In the genomic region with DNA sequence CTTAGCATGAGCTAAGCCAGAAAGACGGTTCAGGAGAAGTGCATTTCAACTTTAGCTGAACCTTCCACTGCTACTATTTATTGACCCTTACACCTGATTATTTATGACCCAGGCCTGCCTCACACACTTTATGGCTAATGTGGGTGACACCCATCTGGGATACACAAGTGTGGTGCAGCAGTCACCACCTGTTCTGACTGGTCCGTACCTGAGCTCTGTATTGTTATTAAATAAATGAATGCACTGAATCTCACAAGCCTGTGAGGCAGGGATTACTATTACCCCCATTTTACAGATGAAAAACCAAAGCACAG, we compare ENCODE assay signal across 8 cellular contexts. TPM values are rescaled to one million over a fixed set of nuclear protein-coding genes. Genes with fewer than 3 reads are reported as not detected.
DNase-seq lines count a peak whose midpoint lies in the region; ATAC-seq, FAIRE-seq and TF ChIP-seq lines count a peak whose summit lies in the region.

No MANE protein-coding gene starts in this region.

- no peak for FAIRE-seq in GM12878 (lab: Jason Lieb, UNC)

- CTCF ChIA-PET in AG04449 (lab: Yijun Ruan, JAX): interaction anchor here (0.6 to 1.4 kb wide), 8 partner anchors 10 to 60 kb away, joined by 3 to 7 read pairs (median 3); no protein-coding TSS in a partner anchor
- CTCF ChIA-PET in GM12878 (lab: Yijun Ruan, JAX): interaction anchor here (0.7 to 3.7 kb wide), 14 partner anchors 9 to 60 kb away, joined by 3 to 23 read pairs (median 5); no protein-coding TSS in a partner anchor

- BruUV-seq in GM12878 (replicated peaks; lab: Mats Ljungman, UMichigan): no TSS peak

- no peak for TF ChIP-seq EP300 in GM12878 (IDR thresholded peaks at IDR 0.05; ENCODE audit: borderline replicate concordance in 1 of 2, control insufficient read depth in 1 of 2, low read depth in 2 of 2, low read length in 2 of 2)

- WGBS in GM12878 (ENCODE audit: insufficient coverage, insufficient replicate concordance, low lambda C conversion rate, missing lambda C conversion rate): 34% methylated on average over 2 of the region's 2 CpGs

- ATAC-seq in GM12878: no peak; the same call in 2 of the 3 replicates
- no peak for ATAC-seq in HG03045 (IDR thresholded peaks at IDR 0.05; ENCODE audit: unreplicated experiment)
- ATAC-seq in HG02970 (IDR thresholded peaks at IDR 0.05; ENCODE audit: low FRiP score, unreplicated experiment): no peak

- no peak for DNase-seq in AG04449 (ENCODE audit: low read depth, low spot score)
- no peak for DNase-seq in HFF-Myc (ENCODE audit: extremely low read depth, low read depth)
- DNase-seq in GM12878 (ENCODE audit: low read depth, low spot score): no peak
- DNase-seq in AML-193 (lab: John Stamatoyannopoulos, UW): no peak
- DNase-seq in SIG-M5 treated with dmso at 0.1 percent for 504 hours (lab: John Stamatoyannopoulos, UW; ENCODE audit: unreplicated experiment): no peak

- TF ChIP-seq POLR2A in GM12878 (IDR thresholded peaks at IDR 0.05; ENCODE audit: low read depth, low read length): no peak

- peak overlapping the region; percentile 82; the same call in 1 of the 2 replicates for H3K9ac ChIP-seq in GM12878 (ENCODE audit: control insufficient read depth, insufficient read depth, low read length)

- H3K27me3 ChIP-seq in GM12878 (replicated peaks in 1 of 2; ENCODE audit: control insufficient read depth in 2 of 2, insufficient read depth in 2 of 2, low read length in 1 of 2) (no peaks in the 10 kb centered on the region), mononuclear cell (ENCODE audit: insufficient read depth, low read length) (no peaks in the 10 kb centered on the region)

- no peaks in the 10 kb centered on the region for H3K9me3 ChIP-seq in GM12878 (replicated peaks; ENCODE audit: control insufficient read depth, insufficient read depth, low read length)
- H3K9me3 ChIP-seq in mononuclear cell (ENCODE audit: low read depth, low read length): no peaks in the 10 kb centered on the region

- TF ChIP-seq CTCF in AG04449 (IDR thresholded peaks at IDR 0.05; ENCODE audit: insufficient read depth, low read length, missing control alignments) (no peak), HFF-Myc (IDR thresholded peaks at IDR 0.05; ENCODE audit: low read depth, low read length, missing control alignments) (no peak), GM12878 (IDR thresholded peaks at IDR 0.05 in 2 of 3, conservative IDR thresholded peaks at IDR 0.05 in 1 of 3; ENCODE audit: control insufficient read depth in 2 of 3, extremely low read depth in 1 of 3, insufficient read depth in 1 of 3, low read depth in 3 of 3, low read length in 3 of 3) (no peak)

- POLR2A ChIA-PET in AG04449 (lab: Yijun Ruan, JAX) (interaction anchor here (0.5 to 1.3 kb wide), 6 partner anchors 9 to 60 kb away, joined by 3 to 7 read pairs (median 3); no protein-coding TSS in a partner anchor), GM12878 (lab: Charles Lee) (interaction anchor here (0.8 to 2.7 kb wide), 4 partner anchors 9 to 28 kb away, joined by 3 to 18 read pairs (median 4); no protein-coding TSS in a partner anchor)

- H3K79me2 ChIP-seq in GM12878 (ENCODE audit: control insufficient read depth, insufficient read depth, low read length): peaks cover 59% of the 10 kb centered on the region

- SMC1A ChIA-PET in GM12878 (lab: Charles Lee; ENCODE audit: uncharacterized antibody, unreplicated experiment): interaction anchor here (0.7 to 4.4 kb wide), 13 partner anchors 12 to 261 kb away, joined by 3 to 29 read pairs (median 4); no protein-coding TSS in a partner anchor

- intact Hi-C loops in GM12878 (cut with micrococcal nuclease; ENCODE audit: unreplicated experiment): loop anchor here (1.0 to 2.0 kb wide), 2 partner anchors 15 to 16 kb away; no protein-coding TSS in a partner anchor

- no peaks in the 10 kb centered on the region for H4K20me1 ChIP-seq in GM12878 (ENCODE audit: control insufficient read depth, insufficient read depth)

- peak overlapping the region; percentile 76 for H3K4me3 ChIP-seq in AG04449 (ENCODE audit: low read depth, low read length)
- peak overlapping the region; percentile 85 for H3K4me3 ChIP-seq in HFF-Myc (replicated peaks; ENCODE audit: low read depth, low read length)
- H3K4me3 ChIP-seq in GM12878: peak overlapping the region; percentile 68
- H3K4me3 ChIP-seq in mononuclear cell (ENCODE audit: low read length): peak overlapping the region; percentile 80

- H3K4me2 ChIP-seq in GM12878 (ENCODE audit: control insufficient read depth, insufficient read depth): peak overlapping the region; percentile 81

- peak overlapping the region; percentile 95 for H3K27ac ChIP-seq in GM12878 (ENCODE audit: control insufficient read depth, insufficient read depth)

- RAD21 ChIA-PET in GM12878 (lab: Charles Lee; ENCODE audit: unreplicated experiment): interaction anchor here (1.0 to 4.9 kb wide), 10 partner anchors 13 to 60 kb away, joined by 3 to 59 read pairs (median 5); no protein-coding TSS in a partner anchor

- H3K36me3 ChIP-seq in GM12878 (ENCODE audit: control insufficient read depth in 2 of 2, insufficient read depth in 2 of 2, low read length in 1 of 2): no peaks in the 10 kb centered on the region

- H3K4me1 ChIP-seq in GM12878 (ENCODE audit: control insufficient read depth, insufficient read depth, low read length) (peaks cover 12% of the 10 kb centered on the region), mononuclear cell (ENCODE audit: insufficient read depth, low read length) (peaks cover 71% of the 10 kb centered on the region)

- in situ Hi-C loops in GM12878 (cut with MboI): no loop called here

- no peak overlapping the region for H2AFZ ChIP-seq in GM12878 (ENCODE audit: control insufficient read depth, low read depth, low read length)

- TF ChIP-seq RAD21 in GM12878 (IDR thresholded peaks at IDR 0.05; ENCODE audit: insufficient read depth, low read depth, low read length): no peak

TF ChIP-seq in GM12878, 131 proteins besides CTCF, POLR2A, EP300 and RAD21:
- TF ChIP-seq POLR2AphosphoS2 (IDR thresholded peaks at IDR 0.05; ENCODE audit: low read depth, low read length) (no peak; the same call in 1 of the 2 replicates), ZSCAN29 (IDR thresholded peaks at IDR 0.05) (no peak), POU2F2 (IDR thresholded peaks at IDR 0.05; ENCODE audit: borderline replicate concordance, low read depth, low read length) (no peak), CREM (IDR thresholded peaks at IDR 0.05; ENCODE audit: low read depth) (no peak), IKZF1 (conservative IDR thresholded peaks at IDR 0.05) (no peak), RAD51 (IDR thresholded peaks at IDR 0.05) (no peak), MEF2B (IDR thresholded peaks at IDR 0.05; ENCODE audit: partially characterized antibody, poor library complexity, severe bottlenecking) (no peak), CBFB (IDR thresholded peaks at IDR 0.05; ENCODE audit: low read depth) (no peak), GABPA (IDR thresholded peaks at IDR 0.05; ENCODE audit: low read depth) (no peak), CBX5 (IDR thresholded peaks at IDR 0.05; ENCODE audit: low read depth) (no peak), TCF12 (IDR thresholded peaks at IDR 0.05; ENCODE audit: low read depth, low read length) (no peak), RB1 (IDR thresholded peaks at IDR 0.05; ENCODE audit: borderline replicate concordance) (no peak), MTA3 (IDR thresholded peaks at IDR 0.05; ENCODE audit: borderline replicate concordance, low read length) (no peak), KAT2A (conservative IDR thresholded peaks at IDR 0.05; ENCODE audit: control insufficient read depth, low read depth, low read length) (no peak), SREBF2 (IDR thresholded peaks at IDR 0.05; ENCODE audit: low read length) (no peak), SMC3 (IDR thresholded peaks at IDR 0.05; ENCODE audit: borderline replicate concordance, low read length) (no peak), NFXL1 (IDR thresholded peaks at IDR 0.05; ENCODE audit: borderline replicate concordance) (no peak), CHD1 (IDR thresholded peaks at IDR 0.05; ENCODE audit: low read depth, low read length) (no peak), RELA (IDR thresholded peaks at IDR 0.05; ENCODE audit: borderline replicate concordance, partially characterized antibody) (no peak)
- TF ChIP-seq, protein P1, sequence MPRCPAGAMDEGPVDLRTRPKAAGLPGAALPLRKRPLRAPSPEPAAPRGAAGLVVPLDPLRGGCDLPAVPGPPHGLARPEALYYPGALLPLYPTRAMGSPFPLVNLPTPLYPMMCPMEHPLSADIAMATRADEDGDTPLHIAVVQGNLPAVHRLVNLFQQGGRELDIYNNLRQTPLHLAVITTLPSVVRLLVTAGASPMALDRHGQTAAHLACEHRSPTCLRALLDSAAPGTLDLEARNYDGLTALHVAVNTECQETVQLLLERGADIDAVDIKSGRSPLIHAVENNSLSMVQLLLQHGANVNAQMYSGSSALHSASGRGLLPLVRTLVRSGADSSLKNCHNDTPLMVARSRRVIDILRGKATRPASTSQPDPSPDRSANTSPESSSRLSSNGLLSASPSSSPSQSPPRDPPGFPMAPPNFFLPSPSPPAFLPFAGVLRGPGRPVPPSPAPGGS (IDR thresholded peaks at IDR 0.05; ENCODE audit: borderline replicate concordance, insufficient read depth, low read depth, low read length, poor library complexity, severe bottlenecking): no peak

RNA-seq across cellular contexts. Expression of a gene that starts 1.5 kb away (rescaled TPM):
- total RNA-seq in GM12878 (2013; cell fraction: nucleolus; rRNA removed): 88.9 and 92.3 TPM in 2 replicates
- total RNA-seq in GM12878 (2014; rRNA removed): 53.1 and 64.8 TPM in 2 replicates
- 66.4 and 70.7 TPM in 2 replicates for total RNA-seq in GM12878 (2014; rRNA removed; fragmentation: Illumina TruSeq; extraction: Trizol)
- total RNA-seq in GM12878 (2021): 100 and 104 TPM in 2 replicates
- 161 TPM for polyA plus RNA-seq in GM12878 (2011; ENCODE audit: low read depth)
- polyA plus RNA-seq in GM12878 (2011; rRNA removed): 126 and 129 TPM in 2 replicates
- 98.8 and 103 TPM in 2 replicates for polyA plus RNA-seq in GM12878 (2011; cell fraction: cytosol; rRNA removed)
- polyA plus RNA-seq in GM12878 (2011; cell fraction: nucleus; rRNA removed): 71.7 and 72.2 TPM in 2 replicates
- polyA plus RNA-seq in GM12878 (2012): 186 and 310 TPM in 2 replicates
- 94.2 and 117 TPM in 2 replicates for polyA plus RNA-seq in GM12878 (2014; fragmentation: Illumina TruSeq; extraction: Trizol)
- polyA plus RNA-seq in GM12878 (2014; fragmentation: Nextera tagmentation; extraction: Ambion mirVana): 10 to 100 TPM; 25.0 to 67.7 TPM
- 57.0 and 61.4 TPM in 2 replicates for polyA plus RNA-seq in GM12878 (2014; rRNA removed)
- 10 to 100 TPM; 73.7 to 80.5 TPM for polyA plus RNA-seq in GM12878 (2016; fragmentation: Nextera tagmentation; extraction: Ambion mirVana)
- 75.3 and 100 TPM in 2 replicates for polyA minus RNA-seq in GM12878 (2011; rRNA and poly(A)+ RNA removed)
- 46.5 and 59.4 TPM in 2 replicates for polyA minus RNA-seq in GM12878 (2011; cell fraction: cytosol; rRNA and poly(A)+ RNA removed)
- 26.7 and 47.8 TPM in 2 replicates for polyA minus RNA-seq in GM12878 (2011; cell fraction: nucleus; rRNA and poly(A)+ RNA removed)
- total RNA-seq in mononuclear cell: 61.6 TPM
